1 cellular context compared by ENCODE assay signal in the genomic region with DNA sequence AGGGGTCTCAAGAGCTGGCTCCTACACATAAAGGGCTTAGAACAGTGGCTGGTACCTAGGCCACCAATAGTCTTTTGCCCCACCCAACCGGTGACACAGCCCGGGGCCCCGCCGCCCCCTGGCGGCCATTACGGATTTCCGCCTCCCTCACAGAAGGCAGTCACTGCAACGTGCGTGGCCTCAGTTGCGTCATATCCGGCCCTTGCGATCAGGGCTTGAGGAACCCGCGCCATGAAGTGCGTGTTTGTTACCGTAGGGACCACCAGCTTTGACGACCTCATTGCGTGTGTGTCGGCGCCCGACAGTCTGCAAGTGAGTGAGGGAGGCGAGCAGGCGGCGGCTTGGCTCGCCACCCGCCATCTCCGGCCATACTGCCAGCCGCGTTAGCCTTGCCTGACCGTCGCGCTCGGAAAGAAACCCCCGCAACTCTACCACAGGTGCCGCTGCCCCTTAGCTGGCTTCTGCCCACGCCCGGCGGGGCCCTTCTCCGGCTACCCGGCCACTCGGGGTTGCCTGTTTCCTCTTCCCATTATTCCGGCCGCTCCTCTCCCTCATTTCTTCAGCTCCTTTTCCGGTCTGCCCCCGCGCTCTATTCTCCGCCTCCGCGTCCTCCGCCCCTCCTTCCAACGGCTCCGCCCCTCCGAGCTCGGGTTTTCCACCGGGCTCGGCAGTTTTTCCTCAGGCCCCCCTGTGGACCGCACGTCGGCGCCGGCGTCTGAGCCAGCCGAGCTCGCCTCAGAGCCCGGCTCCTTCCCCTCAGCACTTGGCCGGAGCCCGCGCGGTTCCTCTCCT.
TF ChIP-seq lines count a peak whose summit lies in the region.

ALG13 (plus strand) TSS at position 183 of the 792 bp plus-strand sequence; CDS start at position 232, 49 bp downstream.

TF ChIP-seq in HEK293, 187 proteins besides CTCF, POLR2A, EP300 and RAD21 (continued from another document):
- TF ChIP-seq, protein P1, sequence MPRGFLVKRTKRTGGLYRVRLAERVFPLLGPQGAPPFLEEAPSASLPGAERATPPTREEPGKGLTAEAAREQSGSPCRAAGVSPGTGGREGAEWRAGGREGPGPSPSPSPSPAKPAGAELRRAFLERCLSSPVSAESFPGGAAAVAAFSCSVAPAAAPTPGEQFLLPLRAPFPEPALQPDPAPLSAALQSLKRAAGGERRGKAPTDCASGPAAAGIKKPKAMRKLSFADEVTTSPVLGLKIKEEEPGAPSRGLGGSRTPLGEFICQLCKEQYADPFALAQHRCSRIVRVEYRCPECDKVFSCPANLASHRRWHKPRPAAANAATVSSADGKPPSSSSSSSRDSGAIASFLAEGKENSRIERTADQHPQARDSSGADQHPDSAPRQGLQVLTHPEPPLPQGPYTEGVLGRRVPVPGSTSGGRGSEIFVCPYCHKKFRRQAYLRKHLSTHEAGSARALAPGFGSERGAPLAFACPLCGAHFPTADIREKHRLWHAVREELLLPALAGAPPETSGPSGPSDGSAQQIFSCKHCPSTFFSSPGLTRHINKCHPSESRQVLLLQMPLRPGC (tag by site-specific recombination; IDR thresholded peaks at IDR 0.05), result peak; percentile 44; the same call in 1 of the 2 replicates
